ENCODE assay signal across 20 cellular contexts in genomic region chr4:151029537-151029936, GRCh38. TPM values are rescaled to one million over a fixed set of nuclear protein-coding genes. Genes with fewer than 3 reads are reported as not detected.
DNase-seq lines count a peak whose midpoint lies in the region; ATAC-seq, FAIRE-seq and TF ChIP-seq lines count a peak whose summit lies in the region.
"Had no signal": no experiment of that assay in that cellular context is flagged by ENCODE, and none has a peak within 500 bp of the region (broad histone marks: within the 10 kb centered on the region; RNA-seq: fewer than 3 reads in every experiment).

No MANE protein-coding gene starts in this region.

- FAIRE-seq in H54 (lab: Jason Lieb, UNC), result no peak
- FAIRE-seq: colon, GM12892 had no signal

- peak overlapping the region; percentile 61 for H3K4me3 Mint-ChIP-seq in natural killer cell treated with Interleukin-12 subunit alpha and Interleukin-12 subunit beta and Interleukin-15 and Interleukin-18, amount 100 ng/mL, for 72 hours
- H3K4me3 Mint-ChIP-seq in natural killer cell, result no peak overlapping the region
- peak overlapping the region; percentile 68 to 70 for H3K4me3 Mint-ChIP-seq in activated T-cell treated with anti-CD3 and anti-CD28 coated beads, Interleukin-2, amount 50 U/mL, for 72 hours
- H3K4me3 Mint-ChIP-seq: neural crest cell had no signal

- peak in 1 of 2 donors; percentile 69 for ATAC-seq in natural killer cell treated with Interleukin-12 subunit alpha and Interleukin-12 subunit beta and Interleukin-15 and Interleukin-18, amount 100 ng/mL, for 72 hours
- ATAC-seq in natural killer cell (no peak), GM21528 (IDR thresholded peaks at IDR 0.05; ENCODE audit: low FRiP score, unreplicated experiment) (no peak)
- ATAC-seq in activated T-cell treated with anti-CD3 and anti-CD28 coated beads, Interleukin-2, amount 50 U/mL, for 72 hours (replicated peaks in 1 of 2), result peak; percentile 44 to 50
- ATAC-seq: body of pancreas, left lobe of liver, Panc1 had no signal

- no peak for TF ChIP-seq CTCF in natural killer cell (IDR thresholded peaks at IDR 0.05)

- no peak for DNase-seq in natural killer cell treated with Interleukin-12 subunit alpha and Interleukin-12 subunit beta and Interleukin-15 and Interleukin-18, amount 100 ng/mL, for 72 hours (ENCODE audit: low spot score)
- DNase-seq in natural killer cell (no peak), H54 (ENCODE audit: insufficient read length, low spot score) (no peak), SIG-M5 treated with dmso at 0.1 percent for 504 hours (lab: John Stamatoyannopoulos, UW; ENCODE audit: unreplicated experiment) (no peak)
- DNase-seq in activated T-cell treated with anti-CD3 and anti-CD28 coated beads, Interleukin-2, amount 50 U/mL, for 72 hours, result peak; percentile 29 to 55
- DNase-seq in stimulated activated CD4-positive, alpha-beta T cell treated with anti-CD3 and anti-CD28 coated beads, Interleukin-12 subunit alpha, Interleukin-12 subunit beta, amount 100 ng/mL, for 4 hours, result peak; percentile 28
- DNase-seq: body of pancreas; CD8-positive, alpha-beta memory T cell; glutamatergic neuron; KG1; MV-4-11; NCI-H187; NCI-H226; tibial artery had no signal

- intact Hi-C loops in natural killer cell (cut with micrococcal nuclease), result no loop called here

- no peaks in the 10 kb centered on the region for H3K36me3 Mint-ChIP-seq in natural killer cell treated with Interleukin-12 subunit alpha and Interleukin-12 subunit beta and Interleukin-15 and Interleukin-18, amount 100 ng/mL, for 72 hours
- H3K36me3 Mint-ChIP-seq in natural killer cell, result no peaks in the 10 kb centered on the region
- peaks cover 0 to 3% of the 10 kb centered on the region in 2 donors for H3K36me3 Mint-ChIP-seq in activated T-cell treated with anti-CD3 and anti-CD28 coated beads, Interleukin-2, amount 50 U/mL, for 72 hours (ENCODE audit: insufficient read depth in 2 of 2)

- no peak for TF ChIP-seq POLR2A in H54 (IDR thresholded peaks at IDR 0.05; ENCODE audit: low read depth, low read length)

- H3K9me3 Mint-ChIP-seq in natural killer cell treated with Interleukin-12 subunit alpha and Interleukin-12 subunit beta and Interleukin-15 and Interleukin-18, amount 100 ng/mL, for 72 hours, result no peaks in the 10 kb centered on the region
- no peaks in the 10 kb centered on the region for H3K9me3 Mint-ChIP-seq in natural killer cell
- peaks cover 0 to 2% of the 10 kb centered on the region in 2 donors for H3K9me3 Mint-ChIP-seq in activated T-cell treated with anti-CD3 and anti-CD28 coated beads, Interleukin-2, amount 50 U/mL, for 72 hours
- H3K9me3 Mint-ChIP-seq: CD8-positive, alpha-beta memory T cell; neural crest cell had no signal

- H3K27ac Mint-ChIP-seq in natural killer cell treated with Interleukin-12 subunit alpha and Interleukin-12 subunit beta and Interleukin-15 and Interleukin-18, amount 100 ng/mL, for 72 hours, result peak overlapping the region in 1 of 2 donors; percentile 76
- no peak overlapping the region for H3K27ac Mint-ChIP-seq in natural killer cell
- peak overlapping the region; percentile 97 for H3K27ac Mint-ChIP-seq in activated T-cell treated with anti-CD3 and anti-CD28 coated beads, Interleukin-2, amount 50 U/mL, for 72 hours

- peaks cover 7 to 14% of the 10 kb centered on the region in 2 donors for H3K27me3 Mint-ChIP-seq in natural killer cell treated with Interleukin-12 subunit alpha and Interleukin-12 subunit beta and Interleukin-15 and Interleukin-18, amount 100 ng/mL, for 72 hours
- H3K27me3 Mint-ChIP-seq in natural killer cell (ENCODE audit: low read depth in 2 of 2), result peaks cover 14 to 28% of the 10 kb centered on the region in 2 donors
- H3K27me3 Mint-ChIP-seq in activated T-cell treated with anti-CD3 and anti-CD28 coated beads, Interleukin-2, amount 50 U/mL, for 72 hours (ENCODE audit: low read depth), result peaks cover 9% of the 10 kb centered on the region

- peaks cover 13 to 17% of the 10 kb centered on the region in 2 donors for H3K4me1 Mint-ChIP-seq in natural killer cell treated with Interleukin-12 subunit alpha and Interleukin-12 subunit beta and Interleukin-15 and Interleukin-18, amount 100 ng/mL, for 72 hours (ENCODE audit: low read depth in 2 of 2)
- peaks cover 9% of the 10 kb centered on the region in 2 donors for H3K4me1 Mint-ChIP-seq in natural killer cell
- peaks cover 50% of the 10 kb centered on the region for H3K4me1 Mint-ChIP-seq in activated T-cell treated with anti-CD3 and anti-CD28 coated beads, Interleukin-2, amount 50 U/mL, for 72 hours (ENCODE audit: low read depth)
- H3K4me1 Mint-ChIP-seq: neural crest cell had no signal

RNA-seq across cellular contexts. Expression of gene LRBA, which starts 14.5 kb away (rescaled TPM):
- 10 to 100 TPM; 37.7 to 70.5 TPM for total RNA-seq in natural killer cell treated with Interleukin-12 subunit alpha and Interleukin-12 subunit beta and Interleukin-15 and Interleukin-18, amount 100 ng/mL, for 72 hours
- 10 to 100 TPM; 72.1 to 87.6 (median 83.1) TPM for total RNA-seq in natural killer cell
- total RNA-seq in activated T-cell treated with anti-CD3 and anti-CD28 coated beads, Interleukin-2, amount 50 U/mL, for 72 hours, result 10 to 100 TPM; 46.3 to 56.6 TPM

Comparison
In these comparisons a context has a peak if more than half of its experiments do, and no peak if none do; other contexts are left out.
1. ATAC-seq: peak in activated T-cell treated with anti-CD3 and anti-CD28 coated beads, Interleukin-2, amount 50 U/mL, for 72 hours (2 of 2); none in natural killer cell (0 of 3) and GM21528 (single experiment).
2. DNase-seq: peak in activated T-cell treated with anti-CD3 and anti-CD28 coated beads, Interleukin-2, amount 50 U/mL, for 72 hours (2 of 2) and stimulated activated CD4-positive, alpha-beta T cell treated with anti-CD3 and anti-CD28 coated beads, Interleukin-12 subunit alpha, Interleukin-12 subunit beta, amount 100 ng/mL, for 4 hours (single experiment); none in natural killer cell treated with Interleukin-12 subunit alpha and Interleukin-12 subunit beta and Interleukin-15 and Interleukin-18, amount 100 ng/mL, for 72 hours (single experiment), natural killer cell (single experiment), H54 (single experiment) and SIG-M5 treated with dmso at 0.1 percent for 504 hours (single experiment).